ENCODE assay signal across 21 cellular contexts in genomic region chr4:2615821-2616220, GRCh38.
"Had no signal": no experiment of that assay in that cellular context is flagged by ENCODE, and none has a peak within 500 bp of the region (broad histone marks: within the 10 kb centered on the region; RNA-seq: fewer than 3 reads in every experiment).

No MANE protein-coding gene starts in this region.

- H3K36me3 ChIP-seq: lower lobe of right lung, neutrophil, spleen, uterus had no signal

- H3K27ac ChIP-seq: lower lobe of right lung, neutrophil, parathyroid adenoma, spleen, tibial nerve, uterus had no signal

- H3K36me3 Mint-ChIP-seq: natural killer cell had no signal

- DNase-seq: activated CD4-positive, alpha-beta T cell treated with anti-CD3 and anti-CD28 coated beads for 48 hours; activated CD4-positive, CD25-positive, alpha-beta regulatory T cell; activated CD8-positive, alpha-beta T cell treated with anti-CD3 and anti-CD28 coated beads for 36 hours; activated naive CD4-positive, alpha-beta T cell treated with anti-CD3 and anti-CD28 coated beads, Interleukin-2, amount 50 U/mL, for 16 hours; activated T-cell treated with anti-CD3 and anti-CD28 coated beads, Interleukin-2, amount 50 U/mL, for 4 hours; erythroblast; foreskin melanocyte; glutamatergic neuron; hypothalamus; islet precursor cell; left colon; lower lobe of right lung; natural killer cell; spleen; stimulated activated CD4-positive, alpha-beta T cell treated with anti-CD3 and anti-CD28 coated beads, Interleukin-4, amount 100 ng/mL, for 4 hours; stimulated activated naive CD4-positive, alpha-beta T cell; T-cell; uterus had no signal

- H3K9me3 ChIP-seq: lower lobe of right lung, neutrophil, spleen, tibial nerve, uterus had no signal

- H3K4me3 Mint-ChIP-seq: activated CD8-positive, alpha-beta T cell treated with anti-CD3 and anti-CD28 coated beads for 36 hours; activated T-cell treated with anti-CD3 and anti-CD28 coated beads, Interleukin-2, amount 50 U/mL, for 4 hours; natural killer cell; T-cell had no signal

- ATAC-seq: activated CD8-positive, alpha-beta T cell treated with anti-CD3 and anti-CD28 coated beads for 36 hours; activated T-cell treated with anti-CD3 and anti-CD28 coated beads, Interleukin-2, amount 50 U/mL, for 4 hours; left colon; lower lobe of right lung; natural killer cell; T-cell had no signal

- H3K4me1 ChIP-seq: lower lobe of right lung, parathyroid adenoma, uterus had no signal

- H3K27ac Mint-ChIP-seq: activated CD8-positive, alpha-beta T cell treated with anti-CD3 and anti-CD28 coated beads for 36 hours; T-cell had no signal

- H3K27me3 ChIP-seq: neutrophil, spleen, tibial nerve, uterus had no signal

- H3K9me3 Mint-ChIP-seq: activated CD8-positive, alpha-beta T cell treated with anti-CD3 and anti-CD28 coated beads for 36 hours; activated T-cell treated with anti-CD3 and anti-CD28 coated beads, Interleukin-2, amount 50 U/mL, for 4 hours; natural killer cell; T-cell had no signal

- H3K4me3 ChIP-seq: lower lobe of right lung, spleen, tibial nerve, uterus had no signal

- H3K9ac ChIP-seq: parathyroid adenoma had no signal

- H3K27me3 Mint-ChIP-seq: activated CD8-positive, alpha-beta T cell treated with anti-CD3 and anti-CD28 coated beads for 36 hours; T-cell had no signal
